16 cellular contexts compared by ENCODE assay signal in genomic region chr22:44455963-44456358, GRCh38. TPM values are rescaled to one million over a fixed set of nuclear protein-coding genes. Genes with fewer than 3 reads are reported as not detected.
DNase-seq lines count a peak whose midpoint lies in the region; ATAC-seq, FAIRE-seq and TF ChIP-seq lines count a peak whose summit lies in the region.
"Had no signal": no experiment of that assay in that cellular context is flagged by ENCODE, and none has a peak within 500 bp of the region (broad histone marks: within the 10 kb centered on the region; RNA-seq: fewer than 3 reads in every experiment).

No MANE protein-coding gene starts in this region.

- H3K23ac ChIP-seq in H9 (ENCODE audit: insufficient read length, low read depth, low read length) (no peak overlapping the region), mesendoderm (ENCODE audit: low read length) (no peak overlapping the region)

- H2BK120ac ChIP-seq in H9 (ENCODE audit: low read depth, low read length, poor library complexity, severe bottlenecking) (no peak overlapping the region), mesendoderm (ENCODE audit: low read depth, low read length) (no peak overlapping the region)

- WGBS in H9 (ENCODE audit: extremely low coverage, insufficient read length, low lambda C conversion rate): no CpG with 5 or more reads among the region's 3 CpGs
- whole genome bisulfite sequencing in mesendoderm (ENCODE audit: extremely low coverage, insufficient coverage, low lambda C conversion rate): no CpG with 5 or more reads among the region's 3 CpGs

- H3K27ac ChIP-seq in effector memory CD4-positive, alpha-beta T cell (ENCODE audit: insufficient read depth, low read length, poor library complexity, severe bottlenecking): peak overlapping the region; percentile 61
- H3K27ac ChIP-seq in H9 (ENCODE audit: insufficient read length, low read depth, low read length) (no peak overlapping the region), mesendoderm (ENCODE audit: low read depth, low read length) (no peak overlapping the region)

- H3K79me1 ChIP-seq in H9 (ENCODE audit: insufficient read depth, low read depth, low read length, poor library complexity, severe bottlenecking) (no peaks in the 10 kb centered on the region), mesendoderm (ENCODE audit: low read length) (no peaks in the 10 kb centered on the region)

- H2BK20ac ChIP-seq in H9 (ENCODE audit: low read depth, low read length, poor library complexity, severe bottlenecking): no peak overlapping the region

- H3K27me3 ChIP-seq in effector memory CD4-positive, alpha-beta T cell (replicated peaks; ENCODE audit: control insufficient read depth, insufficient read depth, low read length, poor library complexity, severe bottlenecking): no peaks in the 10 kb centered on the region
- H3K27me3 ChIP-seq in H9 (ENCODE audit: insufficient read depth, low read length) (no peaks in the 10 kb centered on the region), mesendoderm (ENCODE audit: insufficient read depth, low read length, poor library complexity) (no peaks in the 10 kb centered on the region)

- H3K79me2 ChIP-seq in H9 (ENCODE audit: insufficient read depth, low read length) (no peaks in the 10 kb centered on the region), mesendoderm (ENCODE audit: control insufficient read depth, insufficient read depth, low read length) (no peaks in the 10 kb centered on the region)

- H2BK5ac ChIP-seq in H9 (ENCODE audit: insufficient read length, low read length): no peak overlapping the region
- H2BK5ac ChIP-seq in mesendoderm (ENCODE audit: low read length): no peak overlapping the region

- H3K36me3 ChIP-seq in effector memory CD4-positive, alpha-beta T cell (ENCODE audit: control insufficient read depth, insufficient read depth, low read length): no peaks in the 10 kb centered on the region
- H3K36me3 ChIP-seq in mesendoderm (ENCODE audit: control insufficient read depth, insufficient read depth, low read length): no peaks in the 10 kb centered on the region

- no peak overlapping the region for H2BK12ac ChIP-seq in H9 (ENCODE audit: insufficient read length, low read depth, low read length)

- no peaks in the 10 kb centered on the region for H3K9me3 ChIP-seq in effector memory CD4-positive, alpha-beta T cell (ENCODE audit: control insufficient read depth, low read length)
- H3K9me3 ChIP-seq in H9 (ENCODE audit: control insufficient read depth, low read depth, low read length): no peaks in the 10 kb centered on the region

- peak overlapping the region; percentile 89 for H3K27ac Mint-ChIP-seq in activated naive CD4-positive, alpha-beta T cell treated with anti-CD3 and anti-CD28 coated beads, Interleukin-2, amount 50 U/mL, for 24 hours
- H3K27ac Mint-ChIP-seq in T-helper 2 cell treated with Interferon-gamma antibody and Interleukin-4, amounts not matched to agents 5 μg/mL and 100 μg/mL, for 36 hours: peak overlapping the region; percentile 86
- H3K27ac Mint-ChIP-seq in H9: no peak overlapping the region

- H4K8ac ChIP-seq in H9 (replicated peaks; ENCODE audit: insufficient read length, low read depth, low read length) (no peak overlapping the region), mesendoderm (ENCODE audit: low read depth, low read length) (no peak overlapping the region)

- no peak overlapping the region for H2AFZ ChIP-seq in H9 (ENCODE audit: low read length)

- H3K4me3 ChIP-seq in effector memory CD4-positive, alpha-beta T cell (ENCODE audit: insufficient read depth, low read depth, low read length, poor library complexity, severe bottlenecking): peak overlapping the region; percentile 7
- no peak overlapping the region for H3K4me3 ChIP-seq in mesendoderm (ENCODE audit: low read length)

- H2AK5ac ChIP-seq in H9 (ENCODE audit: insufficient read length, low read length) (no peak overlapping the region), mesendoderm (ENCODE audit: low read length) (no peak overlapping the region)

- no peak overlapping the region for H2BK15ac ChIP-seq in H9 (ENCODE audit: low read depth, low read length)
- no peak overlapping the region for H2BK15ac ChIP-seq in mesendoderm (replicated peaks; ENCODE audit: low read depth)

- H3K56ac ChIP-seq in H9 (ENCODE audit: insufficient read length, low read depth, low read length) (no peak overlapping the region), mesendoderm (ENCODE audit: low read length) (no peak overlapping the region)

- peaks cover 1% of the 10 kb centered on the region for H3K36me3 Mint-ChIP-seq in activated naive CD4-positive, alpha-beta T cell treated with anti-CD3 and anti-CD28 coated beads, Interleukin-2, amount 50 U/mL, for 24 hours
- H3K36me3 Mint-ChIP-seq in T-helper 2 cell treated with Interferon-gamma antibody and Interleukin-4, amounts not matched to agents 5 μg/mL and 100 μg/mL, for 36 hours (ENCODE audit: low read depth): peaks cover 5% of the 10 kb centered on the region
- H3K36me3 Mint-ChIP-seq in H9 (ENCODE audit: insufficient read depth in 1 of 3, low read depth in 3 of 3): no peaks in the 10 kb centered on the region

- H4K20me1 ChIP-seq in H9 (ENCODE audit: control insufficient read depth, insufficient read depth, insufficient read length): no peaks in the 10 kb centered on the region

- H3K18ac ChIP-seq in H9 (ENCODE audit: insufficient read length, low read depth, low read length) (no peak overlapping the region), mesendoderm (ENCODE audit: low read length) (no peak overlapping the region)

- H3K27me3 Mint-ChIP-seq in activated naive CD4-positive, alpha-beta T cell treated with anti-CD3 and anti-CD28 coated beads, Interleukin-2, amount 50 U/mL, for 24 hours: no peaks in the 10 kb centered on the region
- peaks cover 2% of the 10 kb centered on the region for H3K27me3 Mint-ChIP-seq in T-helper 2 cell treated with Interferon-gamma antibody and Interleukin-4, amounts not matched to agents 5 μg/mL and 100 μg/mL, for 36 hours (ENCODE audit: low read depth)
- peaks cover 8% of the 10 kb centered on the region for H3K27me3 Mint-ChIP-seq in H9 (ENCODE audit: low read depth)

- H3K4ac ChIP-seq in H9 (ENCODE audit: low read depth, low read length) (no peak overlapping the region), mesendoderm (ENCODE audit: low read depth, low read length) (no peak overlapping the region)

- H3K4me1 Mint-ChIP-seq in activated naive CD4-positive, alpha-beta T cell treated with anti-CD3 and anti-CD28 coated beads, Interleukin-2, amount 50 U/mL, for 24 hours: peaks cover 31% of the 10 kb centered on the region
- peaks cover 38% of the 10 kb centered on the region for H3K4me1 Mint-ChIP-seq in T-helper 2 cell treated with Interferon-gamma antibody and Interleukin-4, amounts not matched to agents 5 μg/mL and 100 μg/mL, for 36 hours (ENCODE audit: low read depth)
- H3K4me1 Mint-ChIP-seq in H9: peaks cover 4% of the 10 kb centered on the region in 2 experiments
- H3K4me1 Mint-ChIP-seq: neural crest cell had no signal

- FAIRE-seq in GM19239 (lab: Jason Lieb, UNC): no peak
- FAIRE-seq: H54 had no signal

- H3T11ph ChIP-seq in H9 (ENCODE audit: low read length): no peak overlapping the region

- H3K4me1 ChIP-seq in effector memory CD4-positive, alpha-beta T cell (ENCODE audit: control insufficient read depth, insufficient read depth, low read length, poor library complexity, severe bottlenecking): peaks cover 32% of the 10 kb centered on the region
- no peaks in the 10 kb centered on the region for H3K4me1 ChIP-seq in H9 (ENCODE audit: insufficient read depth, low read length)
- H3K4me1 ChIP-seq in mesendoderm (ENCODE audit: control insufficient read depth, low read depth, low read length): no peaks in the 10 kb centered on the region

- no peaks in the 10 kb centered on the region for H3K9me3 Mint-ChIP-seq in activated naive CD4-positive, alpha-beta T cell treated with anti-CD3 and anti-CD28 coated beads, Interleukin-2, amount 50 U/mL, for 24 hours
- peaks cover 18% of the 10 kb centered on the region for H3K9me3 Mint-ChIP-seq in T-helper 2 cell treated with Interferon-gamma antibody and Interleukin-4, amounts not matched to agents 5 μg/mL and 100 μg/mL, for 36 hours
- no peaks in the 10 kb centered on the region; a peak in 1 of 5 replicates for H3K9me3 Mint-ChIP-seq in H9

- H3K14ac ChIP-seq in H9 (ENCODE audit: insufficient read depth, low read length): no peak overlapping the region

- no peak for ATAC-seq in left ventricle myocardium superior
- ATAC-seq: esophagus mucosa had no signal

- H4K5ac ChIP-seq in H9 (ENCODE audit: insufficient read length, low read depth, low read length): no peak overlapping the region
- no peak overlapping the region for H4K5ac ChIP-seq in mesendoderm (ENCODE audit: low read length)

- H3K23me2 ChIP-seq in H9 (ENCODE audit: insufficient read length, low read depth, low read length, poor library complexity, severe bottlenecking): no peaks in the 10 kb centered on the region

- intact Hi-C loops in left ventricle myocardium superior (cut with micrococcal nuclease): no loop called here

- no peak for TF ChIP-seq CTCF in H9 (conservative IDR thresholded peaks at IDR 0.05)

- H3K4me2 ChIP-seq in H9 (ENCODE audit: insufficient read depth, insufficient read length, low read length) (no peak overlapping the region), mesendoderm (ENCODE audit: low read length) (no peak overlapping the region)

- no peak overlapping the region for H4K91ac ChIP-seq in H9 (ENCODE audit: insufficient read length, low read depth, low read length)

- no peak for DNase-seq in activated naive CD4-positive, alpha-beta T cell (lab: John Stamatoyannopoulos, UW)
- DNase-seq in T-helper 2 cell treated with Interferon-gamma antibody and Interleukin-4, amounts not matched to agents 5 μg/mL and 100 μg/mL, for 36 hours (ENCODE audit: low spot score): peak; percentile 32
- no peak for DNase-seq in effector memory CD4-positive, alpha-beta T cell
- DNase-seq in GM19239 (ENCODE audit: insufficient read length, low spot score) (no peak), H9 (no peak), mesendoderm (no peak), left ventricle myocardium superior (no peak)
- DNase-seq: dermis blood vessel endothelial cell, glutamatergic neuron, Kasumi-1, mesenchymal stem cell, substantia nigra had no signal

- peak overlapping the region; percentile 73 for H3K4me3 Mint-ChIP-seq in activated naive CD4-positive, alpha-beta T cell treated with anti-CD3 and anti-CD28 coated beads, Interleukin-2, amount 50 U/mL, for 24 hours
- H3K4me3 Mint-ChIP-seq in T-helper 2 cell treated with Interferon-gamma antibody and Interleukin-4, amounts not matched to agents 5 μg/mL and 100 μg/mL, for 36 hours: peak overlapping the region; percentile 71
- no peak overlapping the region for H3K4me3 Mint-ChIP-seq in H9
- H3K4me3 Mint-ChIP-seq: neural crest cell had no signal

- H3K9ac ChIP-seq in H9 (ENCODE audit: extremely low read depth, insufficient read length, low read length) (no peak overlapping the region), mesendoderm (ENCODE audit: low read length) (no peak overlapping the region)

RNA-seq across cellular contexts. Expression of gene RTL6, which starts 42.1 kb away (rescaled TPM):
- total RNA-seq in H9 (2021) (30.8 and 31.1 TPM in 2 replicates), left ventricle myocardium superior (24.7 TPM)
- 11.7 TPM for polyA plus RNA-seq in mesendoderm (2013, experiment 1 of 2)
- 11.5 TPM for polyA plus RNA-seq in mesendoderm (2013, experiment 2 of 2)

Comparison
In these comparisons a context has a peak if more than half of its experiments do, and no peak if none do; other contexts are left out.
1. H3K27ac Mint-ChIP-seq: peak in activated naive CD4-positive, alpha-beta T cell treated with anti-CD3 and anti-CD28 coated beads, Interleukin-2, amount 50 U/mL, for 24 hours (single experiment) and T-helper 2 cell treated with Interferon-gamma antibody and Interleukin-4, amounts not matched to agents 5 μg/mL and 100 μg/mL, for 36 hours (single experiment); none in H9 (0 of 3).
2. H3K4me3 Mint-ChIP-seq: peak in activated naive CD4-positive, alpha-beta T cell treated with anti-CD3 and anti-CD28 coated beads, Interleukin-2, amount 50 U/mL, for 24 hours (single experiment) and T-helper 2 cell treated with Interferon-gamma antibody and Interleukin-4, amounts not matched to agents 5 μg/mL and 100 μg/mL, for 36 hours (single experiment); none in H9 (0 of 2).